ENCODE assay signal across 17 cellular contexts in the genomic region with DNA sequence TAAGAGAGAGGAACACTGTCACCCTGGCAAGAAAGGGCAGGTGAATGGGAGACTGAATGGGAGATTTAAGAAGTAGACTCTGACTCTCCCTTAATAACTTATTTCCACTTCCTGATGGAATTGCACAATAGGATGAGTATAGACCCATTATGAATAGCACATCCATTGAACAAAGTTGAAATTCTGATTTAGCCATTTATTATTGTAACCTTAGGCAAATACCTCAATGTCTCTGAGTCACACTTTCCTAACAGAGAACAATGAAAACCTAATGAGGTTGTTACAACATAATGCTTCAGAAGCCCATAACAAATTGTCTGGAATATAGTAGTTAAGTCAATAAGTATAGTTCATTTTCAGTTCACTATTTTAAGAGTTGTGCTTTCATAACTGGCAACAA.
A peak's percentile ranks its signal among the peaks of the same experiment; 100 is the strongest.
DNase-seq lines count a peak whose midpoint lies in the region; ATAC-seq, FAIRE-seq and TF ChIP-seq lines count a peak whose summit lies in the region.
"Had no signal": no experiment of that assay in that cellular context is flagged by ENCODE, and none has a peak within 500 bp of the region (broad histone marks: within the 10 kb centered on the region; RNA-seq: fewer than 3 reads in every experiment).

No MANE protein-coding gene starts in this region.

- H3K4me1 ChIP-seq in HepG2 (ENCODE audit: insufficient read depth, low read length): no peaks in the 10 kb centered on the region
- no peaks in the 10 kb centered on the region for H3K4me1 ChIP-seq in right lobe of liver
- peaks cover 21% of the 10 kb centered on the region for H3K4me1 ChIP-seq in adipocyte (ENCODE audit: control insufficient read depth, insufficient read depth, low read length)
- H3K4me1 ChIP-seq: parathyroid adenoma, transverse colon had no signal

- no peak for TF ChIP-seq CTCF in HepG2 (CRISPR knock-in tag; IDR thresholded peaks at IDR 0.05)
- no peak for TF ChIP-seq CTCF in right lobe of liver (IDR thresholded peaks at IDR 0.05)

- no peak for ATAC-seq in HepG2
- ATAC-seq in right lobe of liver: no peak
- ATAC-seq: GM12878, mucosa of descending colon had no signal

- no peaks in the 10 kb centered on the region for H4K20me1 ChIP-seq in HepG2 (ENCODE audit: insufficient read depth, low read length)

- FAIRE-seq in HepG2 (lab: Jason Lieb, UNC): no peak
- FAIRE-seq: GM12878 had no signal

- no peaks in the 10 kb centered on the region for H3K79me2 ChIP-seq in HepG2 (ENCODE audit: insufficient read depth, low read length)
- H3K79me2 ChIP-seq: parathyroid adenoma had no signal

- H3K4me2 ChIP-seq in HepG2 (ENCODE audit: low read depth, low read length): no peak overlapping the region

- intact Hi-C loops in HepG2 (cut with micrococcal nuclease; ENCODE audit: unreplicated experiment) (no loop called here), right lobe of liver (cut with DNase I) (no loop called here)

- H2AFZ ChIP-seq in HepG2 (ENCODE audit: low read length): no peak overlapping the region
- H2AFZ ChIP-seq: parathyroid adenoma had no signal

- in situ Hi-C loops in HepG2 (cut with HindIII; ENCODE audit: extremely low pct_ligation_motif_present, low pct_unique_long_range_greater_than_20kb): no loop called here

- no peak overlapping the region for H3K4me3 ChIP-seq in HepG2 (replicated peaks in 1 of 3; ENCODE audit: insufficient read depth in 1 of 3, low read depth in 2 of 3, low read length in 3 of 3)
- H3K4me3 ChIP-seq in right lobe of liver: no peak overlapping the region
- no peak overlapping the region for H3K4me3 ChIP-seq in adipocyte (ENCODE audit: low read length)
- H3K4me3 ChIP-seq: esophagus squamous epithelium, GM12878, mucosa of descending colon, transverse colon had no signal

- DNase-seq in HepG2 (ENCODE audit: low spot score): peak; percentile 1
- DNase-seq in right lobe of liver: no peak
- DNase-seq in adipocyte (ENCODE audit: low read depth): peak; percentile 86
- peak; percentile 62 for DNase-seq in fibroblast of peridontal ligament (ENCODE audit: extremely low read depth)
- no peak for DNase-seq in H4 (ENCODE audit: low spot score)
- DNase-seq in activated naive CD4-positive, alpha-beta T cell treated with anti-CD3 and anti-CD28 coated beads, Interleukin-2, amount 50 U/mL, for 16 hours: no peak
- no peak for DNase-seq in substantia nigra (lab: John Stamatoyannopoulos, UW)
- no peak for DNase-seq in activated naive CD4-positive, alpha-beta T cell treated with Interleukin-2 at 50 U/mL for 16 hours
- DNase-seq: activated naive CD4-positive, alpha-beta T cell treated with anti-CD3 and anti-CD28 coated beads for 36 hours; esophagus squamous epithelium; islet precursor cell; mucosa of descending colon; NCI-H1092; NCI-H345; transverse colon had no signal

- H3K9ac ChIP-seq in HepG2 (ENCODE audit: insufficient read depth, low read depth, low read length) (no peak overlapping the region), adipocyte (ENCODE audit: low read length) (no peak overlapping the region)
- H3K9ac ChIP-seq: parathyroid adenoma had no signal

- TF ChIP-seq POLR2A in HepG2 (IDR thresholded peaks at IDR 0.05; ENCODE audit: insufficient read depth in 1 of 2, low read depth in 2 of 2, low read length in 2 of 2) (no peak), right lobe of liver (IDR thresholded peaks at IDR 0.05) (no peak)

- CTCF ChIA-PET in HepG2 (lab: Yijun Ruan, JAX; ENCODE audit: low intra/inter-chr PET ratio, low total read pairs): no interaction called here

- TF ChIP-seq RAD21 in HepG2 (CRISPR knock-in tag; IDR thresholded peaks at IDR 0.05): no peak

- no TSS peak for BruUV-seq in HepG2 (replicated peaks; lab: Mats Ljungman, UMichigan)

- H3K27me3 ChIP-seq in HepG2 (ENCODE audit: control insufficient read depth in 1 of 2, insufficient read depth in 2 of 2, low read length in 2 of 2) (no peaks in the 10 kb centered on the region), right lobe of liver (no peaks in the 10 kb centered on the region), adipocyte (replicated peaks; ENCODE audit: control insufficient read depth, insufficient read depth, low read length) (no peaks in the 10 kb centered on the region)
- H3K27me3 ChIP-seq: transverse colon had no signal

- H3K27ac ChIP-seq in HepG2 (ENCODE audit: extremely low read length, insufficient read depth, low read length) (no peak overlapping the region), right lobe of liver (no peak overlapping the region), substantia nigra (ENCODE audit: low read depth, low read length, poor library complexity, severe bottlenecking) (no peak overlapping the region)
- H3K27ac ChIP-seq: esophagus squamous epithelium, parathyroid adenoma, transverse colon had no signal

- POLR2A ChIA-PET in HepG2 (lab: Yijun Ruan, JAX): no interaction called here

- TF ChIP-seq EP300 in HepG2 (IDR thresholded peaks at IDR 0.05; ENCODE audit: low read depth in 2 of 2, low read length in 2 of 2) (no peak), HepG2 (CRISPR knock-in tag; IDR thresholded peaks at IDR 0.05; ENCODE audit: borderline replicate concordance) (no peak)

- no peaks in the 10 kb centered on the region for H3K9me3 ChIP-seq in HepG2 (ENCODE audit: low read length)
- no peaks in the 10 kb centered on the region for H3K9me3 ChIP-seq in right lobe of liver
- no peaks in the 10 kb centered on the region for H3K9me3 ChIP-seq in adipocyte (ENCODE audit: control insufficient read depth, low read length)
- H3K9me3 ChIP-seq: esophagus squamous epithelium, mucosa of descending colon, transverse colon had no signal

- no peaks in the 10 kb centered on the region for H3K36me3 ChIP-seq in HepG2 (replicated peaks in 1 of 2; ENCODE audit: control insufficient read depth in 1 of 2, insufficient read depth in 2 of 2, low read length in 2 of 2)
- no peaks in the 10 kb centered on the region for H3K36me3 ChIP-seq in right lobe of liver
- no peaks in the 10 kb centered on the region for H3K36me3 ChIP-seq in adipocyte (ENCODE audit: control insufficient read depth, insufficient read depth, low read length, severe bottlenecking)
- H3K36me3 ChIP-seq: esophagus squamous epithelium, transverse colon had no signal

TF ChIP-seq in HepG2, 621 proteins besides CTCF, POLR2A, EP300 and RAD21:
- no peak for TF ChIP-seq ELF3 (CRISPR knock-in tag; IDR thresholded peaks at IDR 0.05)
- TF ChIP-seq PLSCR1 (CRISPR knock-in tag; IDR thresholded peaks at IDR 0.05; ENCODE audit: borderline replicate concordance): no peak
- TF ChIP-seq BRF2 (CRISPR knock-in tag; IDR thresholded peaks at IDR 0.05): no peak
- no peak for TF ChIP-seq YY1 (IDR thresholded peaks at IDR 0.05; ENCODE audit: insufficient read depth, insufficient replicate concordance, low read depth, low read length)
- no peak for TF ChIP-seq SNAI1 (CRISPR knock-in tag; IDR thresholded peaks at IDR 0.05; ENCODE audit: borderline replicate concordance)
- TF ChIP-seq ZFP90 (CRISPR knock-in tag; IDR thresholded peaks at IDR 0.05; ENCODE audit: borderline replicate concordance): no peak
- TF ChIP-seq FLYWCH1 (CRISPR knock-in tag; IDR thresholded peaks at IDR 0.05): no peak
- TF ChIP-seq CEBPB (IDR thresholded peaks at IDR 0.05; ENCODE audit: borderline replicate concordance, low read depth, low read length): peak; percentile 39; the same call in 1 of the 2 replicates
TF ChIP-seq in HepG2: peak in this region for 1.

Comparison
In these comparisons a context has a peak if more than half of its experiments do, and no peak if none do; other contexts are left out.
1. DNase-seq: peak in HepG2 (single experiment), adipocyte (single experiment) and fibroblast of peridontal ligament (single experiment); none in right lobe of liver (0 of 3), H4 (single experiment), activated naive CD4-positive, alpha-beta T cell treated with anti-CD3 and anti-CD28 coated beads, Interleukin-2, amount 50 U/mL, for 16 hours (single experiment), substantia nigra (0 of 49) and activated naive CD4-positive, alpha-beta T cell treated with Interleukin-2 at 50 U/mL for 16 hours (single experiment).